Comparison of ENCODE assay signal across 11 cellular contexts in the genomic region with DNA sequence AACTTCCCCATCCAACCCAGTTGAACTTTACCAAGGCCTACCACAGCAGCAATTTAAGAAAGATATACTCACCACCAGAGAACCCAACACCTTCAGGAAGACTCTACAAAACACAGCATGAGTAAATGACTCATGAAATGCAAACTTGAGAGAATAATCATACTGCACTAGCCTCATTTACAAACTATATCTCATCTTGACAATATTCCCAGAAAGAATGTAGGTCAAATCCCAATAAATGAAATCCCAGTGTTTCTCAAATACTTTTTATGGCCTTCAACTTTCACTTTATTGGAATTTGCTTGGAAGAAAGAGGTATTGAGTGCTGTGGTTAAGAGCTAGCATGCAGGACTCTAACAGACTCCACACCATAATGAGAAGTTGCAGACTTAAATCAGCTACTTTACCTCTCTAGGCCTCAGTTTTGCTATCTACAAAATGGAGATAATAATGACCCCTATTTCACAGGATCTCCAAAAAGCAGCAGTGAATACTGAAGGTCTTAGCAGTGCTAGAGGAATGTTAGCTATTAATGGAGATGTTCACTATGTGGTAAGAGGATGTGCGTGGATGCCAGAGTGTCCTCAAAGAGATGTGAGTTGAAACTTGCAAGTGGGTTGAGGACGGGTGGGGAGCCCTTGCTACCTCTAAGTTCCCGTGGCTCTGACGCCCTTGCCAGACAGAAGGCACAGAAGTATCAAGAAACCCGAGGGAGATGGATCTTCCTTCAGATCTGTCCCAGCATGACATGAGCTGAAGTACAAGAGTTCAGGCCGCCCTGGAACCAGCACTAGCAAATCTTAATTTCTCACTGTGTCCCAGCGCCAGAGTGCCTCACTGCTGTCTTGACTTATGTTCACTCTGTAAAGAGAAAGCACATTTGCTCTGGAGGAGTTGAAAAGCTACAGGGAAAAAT. TPM values are rescaled to one million over a fixed set of nuclear protein-coding genes. Genes with fewer than 3 reads are reported as not detected.
DNase-seq lines count a peak whose midpoint lies in the region; ATAC-seq and TF ChIP-seq lines count a peak whose summit lies in the region.
"Had no signal": no experiment of that assay in that cellular context is flagged by ENCODE, and none has a peak within 500 bp of the region (broad histone marks: within the 10 kb centered on the region; RNA-seq: fewer than 3 reads in every experiment).

No MANE protein-coding gene starts in this region.

- no peaks in the 10 kb centered on the region for H3K9me3 ChIP-seq in colonic mucosa
- H3K9me3 ChIP-seq: vagina had no signal

- H3K27me3 ChIP-seq in colonic mucosa, result no peaks in the 10 kb centered on the region
- H3K27me3 ChIP-seq: vagina had no signal

- no peak for TF ChIP-seq CTCF in astrocyte of the spinal cord (IDR thresholded peaks at IDR 0.05; ENCODE audit: low read depth, low read length)
- TF ChIP-seq CTCF in natural killer cell (IDR thresholded peaks at IDR 0.05), result no peak
- no peak for TF ChIP-seq CTCF in colonic mucosa (IDR thresholded peaks at IDR 0.05)

- ATAC-seq in natural killer cell, result peak; percentile 31 to 61 (median 53)
- no peak for ATAC-seq in HG03095 (IDR thresholded peaks at IDR 0.05; ENCODE audit: unreplicated experiment)

- no peak overlapping the region for H3K9ac ChIP-seq in colonic mucosa (ENCODE audit: low read depth in 2 of 2, low read length in 2 of 2)

- H3K27ac Mint-ChIP-seq in natural killer cell, result peak overlapping the region; percentile 82 to 86

- H3K4me3 Mint-ChIP-seq in natural killer cell, result peak overlapping the region; percentile 4

- no peaks in the 10 kb centered on the region for H3K4me1 ChIP-seq in colonic mucosa

- H3K4me3 ChIP-seq in astrocyte of the spinal cord (ENCODE audit: low read depth, low read length) (no peak overlapping the region), colonic mucosa (no peak overlapping the region)
- H3K4me3 ChIP-seq: vagina had no signal

- intact Hi-C loops in natural killer cell (cut with micrococcal nuclease) (loop anchor here (2.0 kb wide), 1 partner anchor 59 kb away; a partner anchor contains a TSS), colonic mucosa (cut with DNase I) (no loop called here)

- H3K27ac ChIP-seq in colonic mucosa, result no peak overlapping the region
- H3K27ac ChIP-seq: vagina had no signal

- in situ Hi-C loops in astrocyte of the spinal cord (cut with HindIII; ENCODE audit: low sequenced_read_pairs), result no loop called here

- DNase-seq in EH (ENCODE audit: low read depth) (peak; percentile 86), HT1080 (ENCODE audit: low read depth) (peak; percentile 67), astrocyte of the spinal cord (ENCODE audit: low read depth, low spot score) (peak; percentile 84), natural killer cell (no peak), midbrain (lab: John Stamatoyannopoulos, UW) (no peak), colonic mucosa (no peak)
- DNase-seq: hippocampal formation, NCI-H2081, T-helper 9 cell had no signal

- no peaks in the 10 kb centered on the region for H3K36me3 Mint-ChIP-seq in natural killer cell

- H3K36me3 ChIP-seq in colonic mucosa, result no peaks in the 10 kb centered on the region
- H3K36me3 ChIP-seq: vagina had no signal

- H3K27me3 Mint-ChIP-seq in natural killer cell (ENCODE audit: low read depth in 2 of 2), result no peaks in the 10 kb centered on the region

- peaks cover 62 to 75% of the 10 kb centered on the region in 2 donors for H3K4me1 Mint-ChIP-seq in natural killer cell

- no peaks in the 10 kb centered on the region for H3K9me3 Mint-ChIP-seq in natural killer cell

RNA-seq across cellular contexts. Expression of a gene that starts 59.7 kb away (rescaled TPM):
- 50.2 and 54.8 TPM in 2 replicates for total RNA-seq in HT1080 (2014; rRNA removed; shearing (Covaris generic))
- polyA plus RNA-seq in HT1080 (2015; cell fraction: cytosol; rRNA removed), result 76.1 and 85.4 TPM in 2 replicates
- polyA plus RNA-seq in HT1080 (2015; cell fraction: nucleus; rRNA removed), result 88.9 and 93.9 TPM in 2 replicates
- total RNA-seq in natural killer cell (100 to 1,000 TPM; 616 to 757 (median 713) TPM), colonic mucosa (10 to 100 TPM; 11.3 to 21.5 TPM)

Comparison
In these comparisons a context has a peak if more than half of its experiments do, and no peak if none do; other contexts are left out.
1. DNase-seq: peak in EH (single experiment), HT1080 (single experiment) and astrocyte of the spinal cord (single experiment); none in natural killer cell (single experiment), midbrain (single experiment) and colonic mucosa (single experiment).
2. RNA of a gene that starts 59.7 kb away (total RNA-seq): 616 to 757 TPM in natural killer cell; 50.2 to 54.8 TPM in HT1080 and 11.3 to 21.5 TPM in colonic mucosa; every median in the first group is over 10 times any median in the second.